15 cellular contexts compared by ENCODE assay signal in the genomic region with DNA sequence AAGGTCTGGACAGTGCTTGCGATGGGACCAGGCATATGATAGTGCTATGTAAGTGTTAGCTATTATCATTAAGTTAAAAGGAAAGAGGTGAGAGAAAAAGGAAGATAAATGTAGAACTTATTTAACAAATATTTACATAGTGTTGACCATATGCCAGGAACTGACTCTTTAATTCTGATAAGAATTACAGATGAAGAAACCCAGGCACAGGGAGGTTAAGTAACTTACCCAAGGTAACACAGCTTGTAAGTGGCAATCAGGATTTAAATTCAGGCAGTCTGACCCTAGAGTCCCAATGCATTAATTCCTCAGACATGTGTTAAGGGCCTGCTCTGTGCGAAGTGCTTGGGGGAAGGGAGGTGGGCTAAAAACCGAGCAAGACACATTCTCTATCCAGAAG. TPM values are rescaled to one million over a fixed set of nuclear protein-coding genes. Genes with fewer than 3 reads are reported as not detected.
DNase-seq lines count a peak whose midpoint lies in the region; TF ChIP-seq lines count a peak whose summit lies in the region.
"Had no signal": no experiment of that assay in that cellular context is flagged by ENCODE, and none has a peak within 500 bp of the region (broad histone marks: within the 10 kb centered on the region; RNA-seq: fewer than 3 reads in every experiment).

No MANE protein-coding gene starts in this region.

- POLR2A ChIA-PET in HEK293 (lab: Yijun Ruan, JAX) = no interaction called here

- peak overlapping the region in 1 of 2 donors; percentile 9 for H3K9ac ChIP-seq in mucosa of rectum (ENCODE audit: low read depth in 1 of 2, low read length in 2 of 2)
- H3K9ac ChIP-seq: BLaER1 had no signal

- H3K4me1 ChIP-seq in HEK293 (ENCODE audit: control insufficient read depth, insufficient read depth, low read length) = peaks cover 6% of the 10 kb centered on the region; the same call in 1 of the 2 replicates
- peaks cover 20 to 48% of the 10 kb centered on the region in 2 donors for H3K4me1 ChIP-seq in mucosa of rectum (ENCODE audit: control insufficient read depth in 2 of 2, insufficient read depth in 2 of 2, low read length in 2 of 2)
- H3K4me1 ChIP-seq: HAP-1 had no signal

- DNase-seq in activated CD4-positive, alpha-beta T cell treated with anti-CD3 and anti-CD28 coated beads for 4 hours = no peak
- DNase-seq in SK-N-DZ (ENCODE audit: low spot score) = no peak
- DNase-seq in DMS153 treated with DMSO at 0.1 percent for 48 hours (lab: John Stamatoyannopoulos, UW; ENCODE audit: unreplicated experiment) = no peak
- DNase-seq: AML-193; CD4-positive, CD25-positive, alpha-beta regulatory T cell; DMS79 treated with DMSO at 0.1 percent for 48 hours; EL; GOT3; HFFc6 had no signal

- H3K4me3 ChIP-seq in HEK293 (ENCODE audit: low read depth, low read length) (no peak overlapping the region), mucosa of rectum (ENCODE audit: low read length in 2 of 2) (no peak overlapping the region)
- H3K4me3 ChIP-seq: BLaER1, HAP-1 had no signal

- TF ChIP-seq CTCF in HEK293 (tag by site-specific recombination; IDR thresholded peaks at IDR 0.05) = no peak
- no peak for TF ChIP-seq CTCF in VCaP (conservative IDR thresholded peaks at IDR 0.05)

- H3K27ac ChIP-seq in HEK293 (ENCODE audit: extremely low read depth, low read depth, low read length) = no peak overlapping the region
- H3K27ac ChIP-seq in VCaP = peak overlapping the region; percentile 89
- peak overlapping the region; percentile 50 to 83 for H3K27ac ChIP-seq in mucosa of rectum (ENCODE audit: low read depth in 2 of 2, low read length in 2 of 2)
- H3K27ac ChIP-seq: BLaER1, HL-60 had no signal

- CTCF ChIA-PET in HEK293 (lab: Yijun Ruan, JAX) = interaction anchor here (1.2 kb wide), 1 partner anchor 22 kb away, joined by 4 read pairs; no protein-coding TSS in a partner anchor

- H3K36me3 ChIP-seq in HEK293 (ENCODE audit: control insufficient read depth in 2 of 2, insufficient read depth in 1 of 2, low read length in 2 of 2) (no peaks in the 10 kb centered on the region), mucosa of rectum (ENCODE audit: control insufficient read depth in 2 of 2, insufficient read depth in 2 of 2, low read length in 2 of 2) (peaks cover 0 to 4% of the 10 kb centered on the region in 2 donors)
- H3K36me3 ChIP-seq: BLaER1, HAP-1 had no signal

- H3K27me3 ChIP-seq in mucosa of rectum (ENCODE audit: control insufficient read depth in 2 of 2, insufficient read depth in 2 of 2, low read length in 2 of 2) = peaks cover 0 to 3% of the 10 kb centered on the region in 2 donors
- H3K27me3 ChIP-seq: BLaER1 had no signal

- H3K9me3 ChIP-seq in HEK293 (ENCODE audit: control insufficient read depth, insufficient read depth, low read depth, low read length) (no peaks in the 10 kb centered on the region), mucosa of rectum (ENCODE audit: control insufficient read depth in 2 of 2, low read length in 2 of 2) (peaks cover 0 to 7% of the 10 kb centered on the region in 2 donors)
- H3K9me3 ChIP-seq: HAP-1 had no signal

TF ChIP-seq in HEK293, 187 proteins besides CTCF, POLR2A, EP300 and RAD21:
- TF ChIP-seq, protein P1, sequence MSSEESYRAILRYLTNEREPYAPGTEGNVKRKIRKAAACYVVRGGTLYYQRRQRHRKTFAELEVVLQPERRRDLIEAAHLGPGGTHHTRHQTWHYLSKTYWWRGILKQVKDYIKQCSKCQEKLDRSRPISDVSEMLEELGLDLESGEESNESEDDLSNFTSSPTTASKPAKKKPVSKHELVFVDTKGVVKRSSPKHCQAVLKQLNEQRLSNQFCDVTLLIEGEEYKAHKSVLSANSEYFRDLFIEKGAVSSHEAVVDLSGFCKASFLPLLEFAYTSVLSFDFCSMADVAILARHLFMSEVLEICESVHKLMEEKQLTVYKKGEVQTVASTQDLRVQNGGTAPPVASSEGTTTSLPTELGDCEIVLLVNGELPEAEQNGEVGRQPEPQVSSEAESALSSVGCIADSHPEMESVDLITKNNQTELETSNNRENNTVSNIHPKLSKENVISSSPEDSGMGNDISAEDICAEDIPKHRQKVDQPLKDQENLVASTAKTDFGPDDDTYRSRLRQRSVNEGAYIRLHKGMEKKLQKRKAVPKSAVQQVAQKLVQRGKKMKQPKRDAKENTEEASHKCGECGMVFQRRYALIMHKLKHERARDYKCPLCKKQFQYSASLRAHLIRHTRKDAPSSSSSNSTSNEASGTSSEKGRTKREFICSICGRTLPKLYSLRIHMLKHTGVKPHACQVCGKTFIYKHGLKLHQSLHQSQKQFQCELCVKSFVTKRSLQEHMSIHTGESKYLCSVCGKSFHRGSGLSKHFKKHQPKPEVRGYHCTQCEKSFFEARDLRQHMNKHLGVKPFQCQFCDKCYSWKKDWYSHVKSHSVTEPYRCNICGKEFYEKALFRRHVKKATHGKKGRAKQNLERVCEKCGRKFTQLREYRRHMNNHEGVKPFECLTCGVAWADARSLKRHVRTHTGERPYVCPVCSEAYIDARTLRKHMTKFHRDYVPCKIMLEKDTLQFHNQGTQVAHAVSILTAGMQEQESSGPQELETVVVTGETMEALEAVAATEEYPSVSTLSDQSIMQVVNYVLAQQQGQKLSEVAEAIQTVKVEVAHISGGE (tag by site-specific recombination; conservative IDR thresholded peaks at IDR 0.05; ENCODE audit: low read depth) = no peak
- peak; percentile 67 for TF ChIP-seq ZNF768 (tag by site-specific recombination; IDR thresholded peaks at IDR 0.05)
- no peak for TF ChIP-seq ZSCAN30 (tag by site-specific recombination; IDR thresholded peaks at IDR 0.05)

RNA-seq across cellular contexts. Expression of a gene that starts 11.1 kb away (rescaled TPM):
- not detected in 2 replicates for polyA plus RNA-seq in SK-N-DZ (2014; cell fraction: cytosol; rRNA removed)
- polyA plus RNA-seq in SK-N-DZ (2014; cell fraction: nucleus; rRNA removed) = not detected in 2 replicates
- polyA plus RNA-seq: CD4-positive, CD25-positive, alpha-beta regulatory T cell had no signal

RNA-seq across cellular contexts. Expression of a gene that starts 23.5 kb away (rescaled TPM):
- not detected in 2 replicates for polyA plus RNA-seq in SK-N-DZ (2014; cell fraction: cytosol; rRNA removed)
- 0.61 TPM in 1 of 2 replicates, not detected in the other for polyA plus RNA-seq in SK-N-DZ (2014; cell fraction: nucleus; rRNA removed)
- polyA plus RNA-seq: CD4-positive, CD25-positive, alpha-beta regulatory T cell had no signal

RNA-seq across cellular contexts. Expression of a gene that starts 34.8 kb away (rescaled TPM):
- not detected in 2 replicates for polyA plus RNA-seq in SK-N-DZ (2014; cell fraction: cytosol; rRNA removed)
- polyA plus RNA-seq in SK-N-DZ (2014; cell fraction: nucleus; rRNA removed) = not detected in 2 replicates
- polyA plus RNA-seq: CD4-positive, CD25-positive, alpha-beta regulatory T cell had no signal
